8 cellular contexts compared by ENCODE assay signal in the genomic region with DNA sequence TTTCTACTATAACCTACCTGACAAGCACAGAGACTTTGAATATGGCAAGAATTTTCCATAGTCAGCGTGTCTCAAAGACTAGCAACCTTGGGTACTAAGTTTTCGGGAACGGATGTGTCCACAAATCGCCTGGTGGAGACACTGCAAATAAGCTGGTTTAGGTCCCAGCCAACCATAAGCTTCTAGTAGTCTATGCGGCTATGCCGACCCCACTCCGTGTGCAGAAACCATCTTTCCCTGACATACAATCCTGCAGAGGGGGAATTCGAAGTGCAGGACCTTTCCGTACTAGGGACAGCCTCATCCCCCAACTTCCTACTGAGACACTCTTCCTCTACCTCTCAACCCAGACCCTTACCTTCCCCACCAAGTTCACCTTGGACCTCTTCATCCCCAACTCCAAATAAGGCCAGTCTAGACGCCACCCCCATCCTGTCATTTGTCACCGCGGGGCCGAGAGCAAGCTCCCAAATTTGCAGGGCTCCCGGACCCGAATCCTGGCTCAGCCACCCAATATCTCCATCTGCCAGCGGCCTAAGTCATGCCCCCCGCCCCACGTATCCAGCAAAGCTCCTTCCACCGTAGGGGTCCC. TPM values are rescaled to one million over a fixed set of nuclear protein-coding genes. Genes with fewer than 3 reads are reported as not detected.
DNase-seq lines count a peak whose midpoint lies in the region; ATAC-seq and TF ChIP-seq lines count a peak whose summit lies in the region.

No MANE protein-coding gene starts in this region.

- H3K9ac ChIP-seq in SK-N-SH (peak overlapping the region; percentile 81), colonic mucosa (ENCODE audit: low read depth in 2 of 2, low read length in 2 of 2) (peak overlapping the region; percentile 92 to 97)

- intact Hi-C loops in colonic mucosa (cut with DNase I), result no loop called here
- intact Hi-C loops in lower lobe of right lung (cut with DNase I), result no loop called here

- H3K4me1 ChIP-seq in SK-N-SH (ENCODE audit: control insufficient read depth in 1 of 2, insufficient read depth in 2 of 2, low read depth in 1 of 2, low read length in 1 of 2) (peaks cover 7 to 17% of the 10 kb centered on the region in 2 experiments; a peak in 3 of 4 replicates), colonic mucosa (peaks cover 5% of the 10 kb centered on the region), lower lobe of right lung (peaks cover 37% of the 10 kb centered on the region)

- H3K9me2 ChIP-seq in SK-N-SH, result no peaks in the 10 kb centered on the region

- peaks cover 0 to 5% of the 10 kb centered on the region in 2 experiments for H3K36me3 ChIP-seq in SK-N-SH (replicated peaks in 1 of 2; ENCODE audit: control insufficient read depth in 1 of 2, insufficient read depth in 2 of 2, low read length in 1 of 2)
- H3K36me3 ChIP-seq in colonic mucosa, result no peaks in the 10 kb centered on the region
- H3K36me3 ChIP-seq in lower lobe of right lung, result no peaks in the 10 kb centered on the region

- H3K27ac ChIP-seq in SK-N-SH (ENCODE audit: low read depth in 2 of 2, low read length in 1 of 2), result peak overlapping the region; percentile 70 to 94; a peak in 2 of 4 replicates
- H3K27ac ChIP-seq in colonic mucosa, result peak overlapping the region; percentile 81
- H3K27ac ChIP-seq in lower lobe of right lung, result peak overlapping the region; percentile 92
- H3K27ac ChIP-seq in substantia nigra (ENCODE audit: low read depth, low read length, poor library complexity, severe bottlenecking), result peak overlapping the region; percentile 96

- peak; percentile 22 for ATAC-seq in HG02970 (IDR thresholded peaks at IDR 0.05; ENCODE audit: low FRiP score, unreplicated experiment)
- peak; percentile 52 to 57 for ATAC-seq in lower lobe of right lung

- peak overlapping the region; percentile 71 for H2AFZ ChIP-seq in SK-N-SH (ENCODE audit: low read depth)

- TF ChIP-seq EP300 in SK-N-SH (IDR thresholded peaks at IDR 0.05; ENCODE audit: borderline replicate concordance in 1 of 2, low read depth in 1 of 2, low read length in 1 of 2), result no peak

- 0 out of 2 replicates have a peak, but pooled peaks cover 11% of the 10 kb centered on the region for H4K20me1 ChIP-seq in SK-N-SH (ENCODE audit: insufficient read depth)

- DNase-seq in stimulated activated naive CD4-positive, alpha-beta T cell treated with Interleukin-2 at 50 U/mL for 16 hours (lab: John Stamatoyannopoulos, UW), result peak; percentile 14
- DNase-seq in stimulated activated naive CD4-positive, alpha-beta T cell (lab: John Stamatoyannopoulos, UW), result no peak
- peak; percentile 31 for DNase-seq in SK-N-SH
- DNase-seq in colonic mucosa, result peak; percentile 51
- no peak for DNase-seq in lower lobe of right lung
- DNase-seq in substantia nigra (lab: John Stamatoyannopoulos, UW), result peak in 8 of 49 donors; percentile 24 to 58 (median 32)
- DNase-seq in H4 (ENCODE audit: low spot score), result no peak

- H3K4me2 ChIP-seq in SK-N-SH, result peak overlapping the region; percentile 79

- no peak for TF ChIP-seq CTCF in SK-N-SH (IDR thresholded peaks at IDR 0.05)
- no peak for TF ChIP-seq CTCF in colonic mucosa (IDR thresholded peaks at IDR 0.05)
- TF ChIP-seq CTCF in lower lobe of right lung (IDR thresholded peaks at IDR 0.05), result no peak

- no peaks in the 10 kb centered on the region for H3F3A ChIP-seq in SK-N-SH (replicated peaks; ENCODE audit: insufficient read depth)

- POLR2A ChIA-PET in SK-N-SH (lab: Yijun Ruan, JAX), result no interaction called here

- H3K9me3 ChIP-seq in SK-N-SH (no peaks in the 10 kb centered on the region), colonic mucosa (no peaks in the 10 kb centered on the region), lower lobe of right lung (no peaks in the 10 kb centered on the region)

- H3K27me3 ChIP-seq in SK-N-SH (ENCODE audit: insufficient read depth) (no peaks in the 10 kb centered on the region), colonic mucosa (no peaks in the 10 kb centered on the region), lower lobe of right lung (ENCODE audit: low read depth) (no peaks in the 10 kb centered on the region)

- peaks cover 55% of the 10 kb centered on the region for H3K79me2 ChIP-seq in SK-N-SH (ENCODE audit: insufficient read depth)

- CTCF ChIA-PET in SK-N-SH (lab: Yijun Ruan, JAX), result interaction anchor here (1.1 kb wide), 1 partner anchor 34 kb away, joined by 3 read pairs; no protein-coding TSS in a partner anchor

- TF ChIP-seq RAD21 in SK-N-SH (IDR thresholded peaks at IDR 0.05; ENCODE audit: low read length), result no peak

- WGBS in SK-N-SH (ENCODE audit: low lambda C conversion rate), result 3% methylated on average over 10 of the region's 19 CpGs

- H3K4me3 ChIP-seq in SK-N-SH (ENCODE audit: low read depth in 2 of 2, low read length in 1 of 2), result peak overlapping the region; percentile 80 to 98
- H3K4me3 ChIP-seq in colonic mucosa, result peak overlapping the region; percentile 77
- H3K4me3 ChIP-seq in lower lobe of right lung, result peak overlapping the region; percentile 95

TF ChIP-seq in SK-N-SH, 30 proteins besides CTCF, POLR2A, EP300 and RAD21 (continues in another document):
- TF ChIP-seq, protein P1, sequence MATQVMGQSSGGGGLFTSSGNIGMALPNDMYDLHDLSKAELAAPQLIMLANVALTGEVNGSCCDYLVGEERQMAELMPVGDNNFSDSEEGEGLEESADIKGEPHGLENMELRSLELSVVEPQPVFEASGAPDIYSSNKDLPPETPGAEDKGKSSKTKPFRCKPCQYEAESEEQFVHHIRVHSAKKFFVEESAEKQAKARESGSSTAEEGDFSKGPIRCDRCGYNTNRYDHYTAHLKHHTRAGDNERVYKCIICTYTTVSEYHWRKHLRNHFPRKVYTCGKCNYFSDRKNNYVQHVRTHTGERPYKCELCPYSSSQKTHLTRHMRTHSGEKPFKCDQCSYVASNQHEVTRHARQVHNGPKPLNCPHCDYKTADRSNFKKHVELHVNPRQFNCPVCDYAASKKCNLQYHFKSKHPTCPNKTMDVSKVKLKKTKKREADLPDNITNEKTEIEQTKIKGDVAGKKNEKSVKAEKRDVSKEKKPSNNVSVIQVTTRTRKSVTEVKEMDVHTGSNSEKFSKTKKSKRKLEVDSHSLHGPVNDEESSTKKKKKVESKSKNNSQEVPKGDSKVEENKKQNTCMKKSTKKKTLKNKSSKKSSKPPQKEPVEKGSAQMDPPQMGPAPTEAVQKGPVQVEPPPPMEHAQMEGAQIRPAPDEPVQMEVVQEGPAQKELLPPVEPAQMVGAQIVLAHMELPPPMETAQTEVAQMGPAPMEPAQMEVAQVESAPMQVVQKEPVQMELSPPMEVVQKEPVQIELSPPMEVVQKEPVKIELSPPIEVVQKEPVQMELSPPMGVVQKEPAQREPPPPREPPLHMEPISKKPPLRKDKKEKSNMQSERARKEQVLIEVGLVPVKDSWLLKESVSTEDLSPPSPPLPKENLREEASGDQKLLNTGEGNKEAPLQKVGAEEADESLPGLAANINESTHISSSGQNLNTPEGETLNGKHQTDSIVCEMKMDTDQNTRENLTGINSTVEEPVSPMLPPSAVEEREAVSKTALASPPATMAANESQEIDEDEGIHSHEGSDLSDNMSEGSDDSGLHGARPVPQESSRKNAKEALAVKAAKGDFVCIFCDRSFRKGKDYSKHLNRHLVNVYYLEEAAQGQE (IDR thresholded peaks at IDR 0.05; ENCODE audit: low read depth, low read length), result no peak
- TF ChIP-seq YY1 (IDR thresholded peaks at IDR 0.05; ENCODE audit: low read depth), result no peak
- no peak for TF ChIP-seq FOSL2 (IDR thresholded peaks at IDR 0.05; ENCODE audit: borderline replicate concordance, low read depth)
- no peak for TF ChIP-seq SIN3A (IDR thresholded peaks at IDR 0.05; ENCODE audit: borderline replicate concordance, low read depth, low read length)
- no peak for TF ChIP-seq CHD2 (IDR thresholded peaks at IDR 0.05; ENCODE audit: low read length, partially characterized antibody)
- TF ChIP-seq, protein P2, sequence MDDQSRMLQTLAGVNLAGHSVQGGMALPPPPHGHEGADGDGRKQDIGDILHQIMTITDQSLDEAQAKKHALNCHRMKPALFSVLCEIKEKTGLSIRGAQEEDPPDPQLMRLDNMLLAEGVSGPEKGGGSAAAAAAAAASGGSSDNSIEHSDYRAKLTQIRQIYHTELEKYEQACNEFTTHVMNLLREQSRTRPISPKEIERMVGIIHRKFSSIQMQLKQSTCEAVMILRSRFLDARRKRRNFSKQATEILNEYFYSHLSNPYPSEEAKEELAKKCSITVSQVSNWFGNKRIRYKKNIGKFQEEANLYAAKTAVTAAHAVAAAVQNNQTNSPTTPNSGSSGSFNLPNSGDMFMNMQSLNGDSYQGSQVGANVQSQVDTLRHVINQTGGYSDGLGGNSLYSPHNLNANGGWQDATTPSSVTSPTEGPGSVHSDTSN (IDR thresholded peaks at IDR 0.05), result no peak
- no peak for TF ChIP-seq NFIC (IDR thresholded peaks at IDR 0.05; ENCODE audit: borderline replicate concordance)
- no peak for TF ChIP-seq EZH2phosphoT487 (IDR thresholded peaks at IDR 0.05; ENCODE audit: borderline replicate concordance, low read depth)
- TF ChIP-seq FOXM1 (IDR thresholded peaks at IDR 0.05; ENCODE audit: low read depth), result no peak
- TF ChIP-seq RFX5 (IDR thresholded peaks at IDR 0.05; ENCODE audit: low read length), result no peak
- TF ChIP-seq, protein P3, sequence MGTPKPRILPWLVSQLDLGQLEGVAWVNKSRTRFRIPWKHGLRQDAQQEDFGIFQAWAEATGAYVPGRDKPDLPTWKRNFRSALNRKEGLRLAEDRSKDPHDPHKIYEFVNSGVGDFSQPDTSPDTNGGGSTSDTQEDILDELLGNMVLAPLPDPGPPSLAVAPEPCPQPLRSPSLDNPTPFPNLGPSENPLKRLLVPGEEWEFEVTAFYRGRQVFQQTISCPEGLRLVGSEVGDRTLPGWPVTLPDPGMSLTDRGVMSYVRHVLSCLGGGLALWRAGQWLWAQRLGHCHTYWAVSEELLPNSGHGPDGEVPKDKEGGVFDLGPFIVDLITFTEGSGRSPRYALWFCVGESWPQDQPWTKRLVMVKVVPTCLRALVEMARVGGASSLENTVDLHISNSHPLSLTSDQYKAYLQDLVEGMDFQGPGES (IDR thresholded peaks at IDR 0.05; ENCODE audit: low read depth, low read length), result no peak

RNA-seq across cellular contexts. Expression of a gene that starts 0.5 kb away (rescaled TPM):
- polyA plus RNA-seq in SK-N-SH (2012; rRNA removed), result 32.7 and 39.7 TPM in 2 replicates
- 38.1 and 44.1 TPM in 2 replicates for polyA plus RNA-seq in SK-N-SH (2012; cell fraction: cytosol; rRNA removed)
- 27.5 and 31.6 TPM in 2 replicates for polyA plus RNA-seq in SK-N-SH (2012; cell fraction: nucleus; rRNA removed)
- 100 to 1,000 TPM; 249 to 253 TPM for total RNA-seq in colonic mucosa
- 58.9 TPM for total RNA-seq in lower lobe of right lung
- total RNA-seq in H4 (2014; rRNA removed; shearing (Covaris generic)), result 86.6 and 91.8 TPM in 2 replicates

RNA-seq across cellular contexts. Expression of a gene that starts 57.8 kb away (rescaled TPM):
- polyA plus RNA-seq in SK-N-SH (2012; rRNA removed), result 0.03 TPM in 1 of 2 replicates, not detected in the other
- polyA plus RNA-seq in SK-N-SH (2012; cell fraction: cytosol; rRNA removed), result 0.01 and 0.03 TPM in 2 replicates
- polyA plus RNA-seq in SK-N-SH (2012; cell fraction: nucleus; rRNA removed), result 0.01 and 0.04 TPM in 2 replicates
- total RNA-seq in colonic mucosa (1 to 10 TPM; 1.2 to 1.8 TPM), lower lobe of right lung (6.3 TPM)
- total RNA-seq in H4 (2014; rRNA removed; shearing (Covaris generic)), result 0.02 TPM in 1 of 2 replicates, not detected in the other

Comparison
In these comparisons a context has a peak if more than half of its experiments do, and no peak if none do; other contexts are left out.
1. DNase-seq: peak in stimulated activated naive CD4-positive, alpha-beta T cell treated with Interleukin-2 at 50 U/mL for 16 hours (single experiment), SK-N-SH (single experiment) and colonic mucosa (single experiment); none in stimulated activated naive CD4-positive, alpha-beta T cell (0 of 6), lower lobe of right lung (single experiment) and H4 (single experiment).
2. Peak in every context shown above with its lines, with median percentiles within 50 percentile points of each other: H3K27ac ChIP-seq and H3K4me3 ChIP-seq.